In genomic region chr11:94926698-94927237, GRCh38 we compare ENCODE assay signal across 9 cellular contexts. TPM values are rescaled to one million over a fixed set of nuclear protein-coding genes. Genes with fewer than 3 reads are reported as not detected.
DNase-seq lines count a peak whose midpoint lies in the region; ATAC-seq, FAIRE-seq and TF ChIP-seq lines count a peak whose summit lies in the region.
"Had no signal": no experiment of that assay in that cellular context is flagged by ENCODE, and none has a peak within 500 bp of the region (broad histone marks: within the 10 kb centered on the region; RNA-seq: fewer than 3 reads in every experiment).

No MANE protein-coding gene starts in this region.

- H3K27me3 Mint-ChIP-seq in immature natural killer cell (ENCODE audit: low read depth in 3 of 3) = peaks cover 0 to 2% (median 0%) of the 10 kb centered on the region in 3 donors

- BruUV-seq in HCT116 (replicated peaks; lab: Mats Ljungman, UMichigan) = no TSS peak

- ATAC-seq in HCT116 = peak; percentile 32

- H3K4me3 ChIP-seq in HCT116 (replicated peaks in 1 of 2; ENCODE audit: low read depth in 1 of 2, low read length in 2 of 2) (no peak overlapping the region), breast epithelium (no peak overlapping the region)

- H4K20me1 ChIP-seq in HCT116 (ENCODE audit: insufficient read depth) = no peaks in the 10 kb centered on the region

- H3K27me3 ChIP-seq in HCT116 (ENCODE audit: insufficient read depth, low read length) (no peaks in the 10 kb centered on the region), breast epithelium (no peaks in the 10 kb centered on the region), layer of hippocampus (ENCODE audit: control insufficient read depth, insufficient read depth, low read length) (no peaks in the 10 kb centered on the region)
- H3K27me3 ChIP-seq: neutrophil had no signal

- no peak for DNase-seq in HCT116 (ENCODE audit: low read depth, low spot score)
- DNase-seq in breast epithelium (ENCODE audit: low spot score in 2 of 2) = peak; percentile 59 to 60
- peak; percentile 94 for DNase-seq in stromal cell of bone marrow (ENCODE audit: low read depth)
- no peak for DNase-seq in immature natural killer cell
- no peak for DNase-seq in D721Med (ENCODE audit: insufficient read length, low spot score)
- no peak for DNase-seq in NCI-H1417 treated with DMSO at 0.1 percent for 48 hours (lab: John Stamatoyannopoulos, UW)
- no peak for DNase-seq in stimulated activated CD4-positive, alpha-beta T cell treated with anti-CD3 and anti-CD28 coated beads, Interleukin-1b, Interleukin-23, amount 100 ng/mL, for 48 hours

- RAD21 ChIA-PET in HCT116 (lab: Charles Lee; ENCODE audit: low non-redundant PET in 1 of 2, low total read pairs in 2 of 2, uncharacterized antibody in 2 of 2, unreplicated experiment in 2 of 2) = no interaction called here

- H3K4me3 Mint-ChIP-seq in immature natural killer cell = no peak overlapping the region

- POLR2A ChIA-PET in HCT116 (lab: Charles Lee) = no interaction called here

- peaks cover 27% of the 10 kb centered on the region in 2 donors for H3K4me1 Mint-ChIP-seq in immature natural killer cell

- no peak for FAIRE-seq in D721Med (lab: Jason Lieb, UNC)

- intact Hi-C loops in HCT116 (cut with micrococcal nuclease) = no loop called here
- intact Hi-C loops in breast epithelium (cut with DNase I; ENCODE audit: low total_unique reads) = no loop called here

- H3K36me3 ChIP-seq in HCT116 (ENCODE audit: control insufficient read depth in 1 of 2, insufficient read depth in 2 of 2, low read length in 2 of 2) (no peaks in the 10 kb centered on the region), breast epithelium (no peaks in the 10 kb centered on the region)
- H3K36me3 ChIP-seq: neutrophil had no signal

- CTCF ChIA-PET in HCT116 (lab: Charles Lee) = interaction anchor here (0.9 kb wide), 1 partner anchor 29 kb away, joined by 3 read pairs; no protein-coding TSS in a partner anchor

- H3K36me3 Mint-ChIP-seq in immature natural killer cell = no peaks in the 10 kb centered on the region

- no peak overlapping the region for H3K9ac ChIP-seq in HCT116 (ENCODE audit: low read length)

- TF ChIP-seq CTCF in HCT116 (IDR thresholded peaks at IDR 0.05 in 2 of 3, conservative IDR thresholded peaks at IDR 0.05 in 1 of 3; ENCODE audit: borderline replicate concordance in 1 of 3, insufficient read depth in 1 of 3, low read depth in 2 of 3, low read length in 2 of 3) (no peak), breast epithelium (IDR thresholded peaks at IDR 0.05) (no peak), D721Med (IDR thresholded peaks at IDR 0.05; ENCODE audit: insufficient read depth, missing control alignments) (no peak)

- H3K27ac ChIP-seq in HCT116 (ENCODE audit: low read depth, low read length) (peak overlapping the region; percentile 28; the same call in 1 of the 2 replicates), breast epithelium (peak overlapping the region; percentile 81 to 84), layer of hippocampus (ENCODE audit: low read depth, low read length) (peak overlapping the region; percentile 80)
- H3K27ac ChIP-seq: neutrophil had no signal

- no peaks in the 10 kb centered on the region for H3K9me3 ChIP-seq in HCT116 (ENCODE audit: control insufficient read depth in 1 of 2, insufficient read depth in 1 of 2, low read depth in 1 of 2, low read length in 2 of 2)
- H3K9me3 ChIP-seq in breast epithelium = no peaks in the 10 kb centered on the region
- H3K9me3 ChIP-seq: neutrophil had no signal

- no peak for TF ChIP-seq RAD21 in HCT116 (IDR thresholded peaks at IDR 0.05; ENCODE audit: low read depth)

- H3K9me3 Mint-ChIP-seq in immature natural killer cell = no peaks in the 10 kb centered on the region

- H3K9me2 ChIP-seq in HCT116 (ENCODE audit: insufficient read depth) = no peaks in the 10 kb centered on the region

- no peak for TF ChIP-seq POLR2A in HCT116 (IDR thresholded peaks at IDR 0.05; ENCODE audit: borderline replicate concordance, extremely low read depth, insufficient read depth, insufficient read length)
- TF ChIP-seq POLR2A in breast epithelium (IDR thresholded peaks at IDR 0.05) = no peak

- H2AFZ ChIP-seq in HCT116 (ENCODE audit: low read depth, low read length, poor library complexity, severe bottlenecking) = no peak overlapping the region

- H3K27ac Mint-ChIP-seq in immature natural killer cell = no peak overlapping the region

- no peaks in the 10 kb centered on the region for H3K79me2 ChIP-seq in HCT116 (ENCODE audit: insufficient read depth, low read length)

- H3K4me1 ChIP-seq in HCT116 (ENCODE audit: control insufficient read depth in 1 of 2, insufficient read depth in 2 of 2, low read length in 2 of 2) = peaks cover 13 to 17% of the 10 kb centered on the region in 2 experiments; a peak in 3 of 4 replicates
- H3K4me1 ChIP-seq in breast epithelium = peaks cover 0 to 4% of the 10 kb centered on the region in 2 donors

- H3K4me2 ChIP-seq in HCT116 (ENCODE audit: low read length) = peak overlapping the region; percentile 44

TF ChIP-seq in HCT116, 20 proteins besides CTCF, POLR2A, EP300 and RAD21:
- TF ChIP-seq CBX3 (IDR thresholded peaks at IDR 0.05; ENCODE audit: low read depth) (no peak), EZH2 (IDR thresholded peaks at IDR 0.05) (no peak), SIN3A (IDR thresholded peaks at IDR 0.05; ENCODE audit: low read depth) (no peak), ZBTB33 (IDR thresholded peaks at IDR 0.05; ENCODE audit: extremely low read depth, insufficient replicate concordance, low read length) (no peak), REST (IDR thresholded peaks at IDR 0.05; ENCODE audit: low read depth) (no peak), JUND (IDR thresholded peaks at IDR 0.05) (no peak), TCF7L2 (IDR thresholded peaks at IDR 0.05; ENCODE audit: borderline replicate concordance, extremely low read depth, insufficient read depth, insufficient read length) (no peak), ATF3 (IDR thresholded peaks at IDR 0.05) (no peak), EGR1 (IDR thresholded peaks at IDR 0.05; ENCODE audit: low read depth) (no peak), FOSL1 (IDR thresholded peaks at IDR 0.05; ENCODE audit: low read depth) (no peak)

RNA-seq across cellular contexts. Expression of gene CWC15, which starts 46.6 kb away (rescaled TPM):
- 47.6 TPM for total RNA-seq in HCT116 (2021; ENCODE audit: unreplicated experiment)
- polyA plus RNA-seq in HCT116 (2012) = 20.6 and 27.7 TPM in 2 replicates
- total RNA-seq in breast epithelium = 10 to 100 TPM; 42.9 to 62.7 (median 47.9) TPM
- polyA plus RNA-seq in immature natural killer cell = 10 to 100 TPM; 40.4 to 48.7 (median 47.2) TPM

RNA-seq across cellular contexts. Expression of gene KDM4D, which starts 46.7 kb away (rescaled TPM):
- total RNA-seq in HCT116 (2021; ENCODE audit: unreplicated experiment) (2.1 TPM), breast epithelium (1 to 10 TPM in 1 of 3 donors, under 1 TPM in 2; 0.33 to 1.2 (median 0.96) TPM)
- polyA plus RNA-seq in HCT116 (2012) = 1.2 and 1.7 TPM in 2 replicates
- under 1 TPM in 2 of 3 donors, not detected in 1; 0.10 to 0.22 TPM for polyA plus RNA-seq in immature natural killer cell

Comparison
In these comparisons a context has a peak if more than half of its experiments do, and no peak if none do; other contexts are left out.
1. DNase-seq: peak in breast epithelium (2 of 2) and stromal cell of bone marrow (single experiment); none in HCT116 (single experiment), immature natural killer cell (0 of 3), D721Med (single experiment), NCI-H1417 treated with DMSO at 0.1 percent for 48 hours (single experiment) and stimulated activated CD4-positive, alpha-beta T cell treated with anti-CD3 and anti-CD28 coated beads, Interleukin-1b, Interleukin-23, amount 100 ng/mL, for 48 hours (single experiment).
2. H3K27ac ChIP-seq: peak in every context shown above with its lines; median percentile 82 in breast epithelium; 80 in layer of hippocampus; 28 in HCT116.